In the genomic region with DNA sequence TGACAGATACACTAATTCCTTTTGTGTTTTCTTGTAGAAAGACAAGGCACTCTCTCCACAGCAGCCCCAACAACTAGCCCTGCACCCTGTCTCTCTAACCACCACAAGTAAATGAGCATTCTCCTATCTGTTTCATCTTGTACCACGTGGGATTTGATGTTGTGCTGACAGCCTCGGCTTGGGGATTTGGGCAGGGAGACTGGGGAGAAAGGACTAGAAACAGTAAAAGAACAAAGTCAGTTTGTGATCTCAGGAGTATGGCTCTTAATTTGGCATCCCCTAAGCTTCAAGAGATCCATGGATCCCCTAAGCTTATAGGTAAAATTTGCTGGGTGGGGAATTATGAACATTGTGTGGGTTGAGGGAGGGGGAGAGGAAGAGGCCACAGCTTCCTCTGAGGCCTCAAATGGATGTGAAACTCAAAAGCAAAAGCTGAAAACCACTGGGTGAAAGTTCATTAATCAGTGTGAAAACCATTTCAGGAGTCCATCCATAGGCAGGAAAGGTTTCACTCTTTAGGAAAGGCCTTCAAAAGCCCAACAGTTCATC, we compare ENCODE assay signal across 8 cellular contexts. TPM values are rescaled to one million over a fixed set of nuclear protein-coding genes. Genes with fewer than 3 reads are reported as not detected.
DNase-seq lines count a peak whose midpoint lies in the region; ATAC-seq and TF ChIP-seq lines count a peak whose summit lies in the region.

No MANE protein-coding gene starts in this region.

- intact Hi-C loops in heart right ventricle (cut with DNase I): loop anchor here in 1 of 10 donors (10.0 kb wide), 1 partner anchor 888 kb away; no protein-coding TSS in a partner anchor
- intact Hi-C loops in left ventricle myocardium superior (cut with micrococcal nuclease): no loop called here

- no peak overlapping the region for H3K27ac Mint-ChIP-seq in WTC11

- H3K9me3 ChIP-seq in heart right ventricle: no peaks in the 10 kb centered on the region

- no peaks in the 10 kb centered on the region for H3K9me3 Mint-ChIP-seq in WTC11

- CTCF ChIA-PET in WTC11 (lab: Charles Lee): no interaction called here

- H3K27me3 ChIP-seq in heart right ventricle: no peaks in the 10 kb centered on the region

- H3K4me1 Mint-ChIP-seq in WTC11: 0 out of 2 replicates have a peak, but pooled peaks cover 2% of the 10 kb centered on the region

- no peak for ATAC-seq in heart right ventricle
- ATAC-seq in left ventricle myocardium superior: no peak
- ATAC-seq in HG03565 (IDR thresholded peaks at IDR 0.05; ENCODE audit: unreplicated experiment): peak; percentile 58
- no peak for ATAC-seq in WTC11

- TF ChIP-seq CTCF in heart right ventricle (IDR thresholded peaks at IDR 0.05): no peak
- no peak for TF ChIP-seq CTCF in WTC11 (IDR thresholded peaks at IDR 0.05)

- H3K36me3 Mint-ChIP-seq in WTC11: no peaks in the 10 kb centered on the region

- DNase-seq in heart right ventricle: no peak
- DNase-seq in left ventricle myocardium superior: no peak
- peak; percentile 29 for DNase-seq in activated effector memory CD4-positive, alpha-beta T cell treated with Interleukin-2 at 50 U/mL for 16 hours
- DNase-seq in stimulated activated naive CD4-positive, alpha-beta T cell treated with Interleukin-2 at 50 U/mL for 16 hours (lab: John Stamatoyannopoulos, UW): peak; percentile 3
- no peak for DNase-seq in HT-29 (ENCODE audit: low spot score)
- DNase-seq in NCI-H128 (lab: John Stamatoyannopoulos, UW; ENCODE audit: unreplicated experiment): no peak
- no peak for DNase-seq in WTC11 (ENCODE audit: low spot score)

- WGBS in heart right ventricle, 2 donors: 31 to 48% methylated on average over 2 of the region's 2 CpGs

- H3K4me3 Mint-ChIP-seq in WTC11: no peak overlapping the region

- no peaks in the 10 kb centered on the region for H3K27me3 Mint-ChIP-seq in WTC11 (ENCODE audit: low read depth)

- H3K4me1 ChIP-seq in heart right ventricle: peaks cover 5 to 93% (median 53%) of the 10 kb centered on the region in 9 donors

- H3K4me3 ChIP-seq in heart right ventricle: peak overlapping the region in 1 of 10 donors; percentile 58

- POLR2A ChIA-PET in WTC11 (lab: Charles Lee): no interaction called here

- H3K36me3 ChIP-seq in heart right ventricle: peaks cover 0 to 29% (median 0%) of the 10 kb centered on the region in 9 donors

- peak overlapping the region in 7 of 10 donors; percentile 6 to 93 (median 43) for H3K27ac ChIP-seq in heart right ventricle

TF ChIP-seq in WTC11, 78 proteins besides CTCF, POLR2A, EP300 and RAD21 (continues in another document):
- TF ChIP-seq ZNF423 (CRISPR knock-in tag; IDR thresholded peaks at IDR 0.05): no peak
- TF ChIP-seq SMAD3 (CRISPR knock-in tag; IDR thresholded peaks at IDR 0.05; ENCODE audit: borderline replicate concordance): no peak
- no peak for TF ChIP-seq ZNF532 (CRISPR knock-in tag; IDR thresholded peaks at IDR 0.05; ENCODE audit: borderline replicate concordance)
- TF ChIP-seq NFATC4 (CRISPR knock-in tag; IDR thresholded peaks at IDR 0.05): no peak
- TF ChIP-seq, protein P1, sequence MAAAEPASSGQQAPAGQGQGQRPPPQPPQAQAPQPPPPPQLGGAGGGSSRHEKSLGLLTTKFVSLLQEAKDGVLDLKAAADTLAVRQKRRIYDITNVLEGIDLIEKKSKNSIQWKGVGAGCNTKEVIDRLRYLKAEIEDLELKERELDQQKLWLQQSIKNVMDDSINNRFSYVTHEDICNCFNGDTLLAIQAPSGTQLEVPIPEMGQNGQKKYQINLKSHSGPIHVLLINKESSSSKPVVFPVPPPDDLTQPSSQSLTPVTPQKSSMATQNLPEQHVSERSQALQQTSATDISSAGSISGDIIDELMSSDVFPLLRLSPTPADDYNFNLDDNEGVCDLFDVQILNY (CRISPR knock-in tag; IDR thresholded peaks at IDR 0.05): no peak
- no peak for TF ChIP-seq ZNF396 (CRISPR knock-in tag; IDR thresholded peaks at IDR 0.05; ENCODE audit: borderline replicate concordance)
- TF ChIP-seq CBFB (CRISPR knock-in tag; IDR thresholded peaks at IDR 0.05; ENCODE audit: low read depth): no peak
- no peak for TF ChIP-seq EMX1 (CRISPR knock-in tag; IDR thresholded peaks at IDR 0.05)
- TF ChIP-seq CREB1 (CRISPR knock-in tag; IDR thresholded peaks at IDR 0.05): no peak
- no peak for TF ChIP-seq SP1 (CRISPR knock-in tag; conservative IDR thresholded peaks at IDR 0.05)
- TF ChIP-seq ZSCAN18 (CRISPR knock-in tag; IDR thresholded peaks at IDR 0.05): no peak
- no peak for TF ChIP-seq TCF7 (CRISPR knock-in tag; IDR thresholded peaks at IDR 0.05; ENCODE audit: low read depth)

RNA-seq across cellular contexts. Expression of gene C1orf162, which starts 3.1 kb away (rescaled TPM):
- 10 to 100 TPM in 3 of 10 donors, 1 to 10 TPM in 7; 1.5 to 23.8 (median 3.4) TPM for total RNA-seq in heart right ventricle
- polyA plus RNA-seq in heart right ventricle: 10 to 100 TPM; 11.6 to 21.6 TPM
- total RNA-seq in left ventricle myocardium superior: 8.0 TPM
- not detected in 2 replicates for total RNA-seq in HT-29 (2014; rRNA removed; shearing (Covaris generic))
- 0.77 to 0.92 TPM (median 0.78 TPM) in 3 replicates for total RNA-seq in WTC11 (2021)

RNA-seq across cellular contexts. Expression of gene ADORA3, which starts 26.6 kb away (rescaled TPM):
- total RNA-seq in heart right ventricle (1 to 10 TPM in 5 of 10 donors, under 1 TPM in 3, not detected in 2; 0.17 to 4.7 (median 1.6) TPM), left ventricle myocardium superior (4.1 TPM), WTC11 (2021) (0.15 to 0.25 TPM in 2 of 3 replicates, not detected in the other)
- 1 to 10 TPM; 1.9 TPM for polyA plus RNA-seq in heart right ventricle
- total RNA-seq in HT-29 (2014; rRNA removed; shearing (Covaris generic)): not detected in 2 replicates

RNA-seq across cellular contexts. Expression of gene TMIGD3, which starts 26.6 kb away (rescaled TPM):
- total RNA-seq in heart right ventricle (1 to 10 TPM in 3 of 10 donors, under 1 TPM in 2, not detected in 5; 0.43 to 6.2 (median 1.4) TPM), left ventricle myocardium superior (0.64 TPM), WTC11 (2021) (not detected in 3 replicates)
- polyA plus RNA-seq in heart right ventricle: 1 to 10 TPM in 1 of 2 donors, under 1 TPM in 1; 0.73 to 1.4 TPM
- not detected in 2 replicates for total RNA-seq in HT-29 (2014; rRNA removed; shearing (Covaris generic))

RNA-seq across cellular contexts. Expression of gene ATP5PB, which starts 27.6 kb away (rescaled TPM):
- total RNA-seq in heart right ventricle: 100 to 1,000 TPM; 566 to 899 (median 797) TPM
- polyA plus RNA-seq in heart right ventricle: 100 to 1,000 TPM; 146 to 661 TPM
- 714 TPM for total RNA-seq in left ventricle myocardium superior
- total RNA-seq in HT-29 (2014; rRNA removed; shearing (Covaris generic)): 282 and 311 TPM in 2 replicates
- total RNA-seq in WTC11 (2021): 243 to 284 TPM (median 253 TPM) in 3 replicates

RNA-seq across cellular contexts. Expression of gene WDR77, which starts 27.8 kb away (rescaled TPM):
- 10 to 100 TPM; 26.0 to 40.3 (median 35.3) TPM for total RNA-seq in heart right ventricle
- polyA plus RNA-seq in heart right ventricle: 10 to 100 TPM; 21.4 to 55.8 TPM
- 27.3 TPM for total RNA-seq in left ventricle myocardium superior
- 63.9 and 70.0 TPM in 2 replicates for total RNA-seq in HT-29 (2014; rRNA removed; shearing (Covaris generic))
- total RNA-seq in WTC11 (2021): 52.3 to 64.5 TPM (median 57.5 TPM) in 3 replicates

Comparison
In these comparisons a context has a peak if more than half of its experiments do, and no peak if none do; other contexts are left out.
1. DNase-seq: peak in activated effector memory CD4-positive, alpha-beta T cell treated with Interleukin-2 at 50 U/mL for 16 hours (single experiment) and stimulated activated naive CD4-positive, alpha-beta T cell treated with Interleukin-2 at 50 U/mL for 16 hours (single experiment); none in heart right ventricle (0 of 2), left ventricle myocardium superior (single experiment), HT-29 (single experiment), NCI-H128 (single experiment) and WTC11 (single experiment).